In the genomic region with DNA sequence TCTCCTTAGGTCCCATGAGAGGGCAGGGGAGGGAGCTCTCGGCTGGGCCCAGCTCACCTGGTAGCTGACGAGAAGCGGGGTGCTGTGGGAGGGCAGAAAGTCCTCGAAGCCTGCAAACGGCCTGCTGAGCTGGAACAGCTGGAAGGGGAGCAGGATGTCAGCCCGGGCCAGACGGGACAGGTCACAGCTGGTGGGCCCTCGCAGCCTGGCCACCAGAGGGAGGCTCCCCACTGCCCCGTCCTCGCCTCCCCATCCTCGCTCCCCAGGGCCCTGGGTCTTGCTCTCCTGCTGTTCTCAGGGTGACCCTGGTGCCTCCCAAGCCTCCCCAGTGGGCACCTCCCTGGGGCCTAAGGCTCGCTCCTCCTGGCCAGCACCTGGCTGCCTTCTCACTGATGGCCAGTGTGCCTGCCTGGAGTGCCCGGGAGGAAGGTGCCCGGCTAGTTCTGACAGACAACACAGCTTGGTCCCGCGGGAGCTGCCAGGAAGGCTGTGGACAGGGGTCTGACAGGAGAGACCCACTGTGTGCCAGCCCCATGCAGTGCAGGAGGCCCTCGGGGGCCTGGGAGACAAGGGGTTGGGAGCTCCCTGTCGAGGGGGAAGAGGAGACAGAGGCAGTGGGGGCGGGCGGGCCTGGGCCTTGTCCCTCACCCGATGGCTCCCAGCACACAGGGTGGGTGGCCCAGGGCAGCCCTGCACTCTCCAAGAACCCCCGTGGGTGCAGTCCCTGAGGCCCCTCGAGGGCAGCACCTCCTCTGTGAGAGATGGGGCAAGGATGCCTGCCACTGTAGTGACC, we compare ENCODE assay signal across 19 cellular contexts.
"Had no signal": no experiment of that assay in that cellular context is flagged by ENCODE, and none has a peak within 500 bp of the region (broad histone marks: within the 10 kb centered on the region; RNA-seq: fewer than 3 reads in every experiment).

No MANE protein-coding gene starts in this region.

- H3K4me3 ChIP-seq: right atrium auricular region, suprapubic skin had no signal

- H3K27me3 ChIP-seq: right atrium auricular region, suprapubic skin had no signal

- H3K27ac Mint-ChIP-seq: activated CD4-positive, alpha-beta T cell treated with anti-CD3 and anti-CD28 coated beads, Interleukin-2, amount 10 ng/mL, durations not matched to agents 24 days and 14 days; activated CD8-positive, alpha-beta T cell treated with anti-CD3 and anti-CD28 coated beads, Interleukin-2, amount 10 ng/mL, durations not matched to agents 7 days and 5 days; activated naive CD8-positive, alpha-beta T cell treated with anti-CD3 and anti-CD28 coated beads for 36 hours; natural killer cell; progenitor cell of endocrine pancreas; stimulated activated naive CD8-positive, alpha-beta T cell treated with anti-CD3 and anti-CD28 coated beads, Interleukin-15, Interleukin-2, amounts not matched to agents 100 ng/mL and 50 ng/mL, for 24 hours; type B pancreatic cell had no signal

- H3K9me3 ChIP-seq: right atrium auricular region, suprapubic skin had no signal

- H3K4me1 ChIP-seq: right atrium auricular region had no signal

- H3K9me3 Mint-ChIP-seq: activated CD4-positive, alpha-beta T cell treated with anti-CD3 and anti-CD28 coated beads, Interleukin-2, amount 10 ng/mL, durations not matched to agents 24 days and 14 days; activated naive CD8-positive, alpha-beta T cell treated with anti-CD3 and anti-CD28 coated beads for 36 hours; natural killer cell; stimulated activated naive CD8-positive, alpha-beta T cell treated with anti-CD3 and anti-CD28 coated beads, Interleukin-15, Interleukin-2, amounts not matched to agents 100 ng/mL and 50 ng/mL, for 24 hours; type B pancreatic cell had no signal

- H3K27me3 Mint-ChIP-seq: activated CD4-positive, alpha-beta T cell treated with anti-CD3 and anti-CD28 coated beads, Interleukin-2, amount 10 ng/mL, durations not matched to agents 24 days and 14 days; activated naive CD8-positive, alpha-beta T cell treated with anti-CD3 and anti-CD28 coated beads for 36 hours; progenitor cell of endocrine pancreas; stimulated activated naive CD8-positive, alpha-beta T cell treated with anti-CD3 and anti-CD28 coated beads, Interleukin-15, Interleukin-2, amounts not matched to agents 100 ng/mL and 50 ng/mL, for 24 hours; type B pancreatic cell had no signal

- H3K4me1 Mint-ChIP-seq: natural killer cell had no signal

- DNase-seq: activated CD4-positive, alpha-beta T cell treated with anti-CD3 and anti-CD28 coated beads, Interleukin-2, amount 10 ng/mL, durations not matched to agents 24 days and 14 days; activated CD4-positive, CD25-positive, alpha-beta regulatory T cell; activated CD8-positive, alpha-beta memory T cell treated with anti-CD3 and anti-CD28 coated beads, Interleukin-2, amount 50 U/mL, for 4 hours; activated CD8-positive, alpha-beta T cell treated with anti-CD3 and anti-CD28 coated beads, Interleukin-2, amount 10 ng/mL, durations not matched to agents 7 days and 5 days; activated gamma-delta T cell treated with Interleukin-2 at 50 U/mL for 16 hours; activated naive CD8-positive, alpha-beta T cell treated with anti-CD3 and anti-CD28 coated beads for 36 hours; amygdala; erythroblast; islet precursor cell; mesendoderm; natural killer cell; nucleus accumbens; SW 1271 had no signal

- H3K36me3 Mint-ChIP-seq: natural killer cell had no signal

- H3K27ac ChIP-seq: right atrium auricular region, suprapubic skin had no signal

- H3K4me3 Mint-ChIP-seq: activated CD4-positive, alpha-beta T cell treated with anti-CD3 and anti-CD28 coated beads, Interleukin-2, amount 10 ng/mL, durations not matched to agents 24 days and 14 days; activated CD8-positive, alpha-beta T cell treated with anti-CD3 and anti-CD28 coated beads, Interleukin-2, amount 10 ng/mL, durations not matched to agents 7 days and 5 days; activated naive CD8-positive, alpha-beta T cell treated with anti-CD3 and anti-CD28 coated beads for 36 hours; natural killer cell; stimulated activated naive CD8-positive, alpha-beta T cell treated with anti-CD3 and anti-CD28 coated beads, Interleukin-15, Interleukin-2, amounts not matched to agents 100 ng/mL and 50 ng/mL, for 24 hours; type B pancreatic cell had no signal

- ATAC-seq: left ventricle myocardium superior, natural killer cell had no signal
